24 cellular contexts compared by ENCODE assay signal in the genomic region with DNA sequence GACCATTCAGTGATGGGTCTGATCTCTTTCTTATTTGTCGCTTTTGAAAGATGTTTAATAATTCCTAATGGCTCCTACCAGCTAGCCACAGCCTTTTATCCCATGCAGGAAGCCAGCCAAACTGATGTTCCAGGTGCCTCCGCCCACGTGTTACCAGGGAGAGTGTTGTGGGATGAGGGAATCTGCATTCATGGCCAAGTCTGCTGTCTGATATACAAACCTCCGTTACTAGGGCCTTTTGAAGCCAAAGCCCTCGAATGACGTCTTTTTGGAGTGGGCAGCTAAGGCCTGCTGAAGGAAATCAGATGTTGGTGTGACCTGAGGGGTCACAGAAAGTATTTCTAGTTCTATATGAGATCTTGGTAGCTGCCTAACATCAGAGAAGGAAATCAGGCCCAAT. TPM values are rescaled to one million over a fixed set of nuclear protein-coding genes. Genes with fewer than 3 reads are reported as not detected.
DNase-seq lines count a peak whose midpoint lies in the region; ATAC-seq, FAIRE-seq and TF ChIP-seq lines count a peak whose summit lies in the region.
"Had no signal": no experiment of that assay in that cellular context is flagged by ENCODE, and none has a peak within 500 bp of the region (broad histone marks: within the 10 kb centered on the region; RNA-seq: fewer than 3 reads in every experiment).

No MANE protein-coding gene starts in this region.

- no peaks in the 10 kb centered on the region for H3K36me3 ChIP-seq in ovary
- H3K36me3 ChIP-seq in kidney (ENCODE audit: control insufficient read depth in 1 of 2, insufficient read depth in 2 of 2, low read length in 2 of 2): peaks cover under 1 to 1% of the 10 kb centered on the region in 2 donors

- H3K4me3 Mint-ChIP-seq in activated T-helper 1 cell treated with anti-CD3 and anti-CD28 coated beads, Interleukin-12 subunit alpha, Interleukin-12 subunit beta, Interleukin-2, Interleukin-4 antibody, amounts not matched to agents 30 ng/mL and 10 ng/mL and 1 ng/mL, durations not matched to agents 14 hours and 24 hours and 36 hours: no peak overlapping the region
- H3K4me3 Mint-ChIP-seq: CD4-positive, alpha-beta T cell; H9; T-helper 2 cell treated with Interferon-gamma antibody and Interleukin-4, amounts not matched to agents 5 μg/mL and 100 μg/mL, for 36 hours had no signal

- no peaks in the 10 kb centered on the region for H3K9me3 Mint-ChIP-seq in activated T-helper 1 cell treated with anti-CD3 and anti-CD28 coated beads, Interleukin-12 subunit alpha, Interleukin-12 subunit beta, Interleukin-2, Interleukin-4 antibody, amounts not matched to agents 30 ng/mL and 10 ng/mL and 1 ng/mL, durations not matched to agents 14 hours and 24 hours and 36 hours
- H3K9me3 Mint-ChIP-seq: CD4-positive, alpha-beta T cell; H9; T-helper 2 cell treated with Interferon-gamma antibody and Interleukin-4, amounts not matched to agents 5 μg/mL and 100 μg/mL, for 36 hours had no signal

- FAIRE-seq in kidney (lab: Jason Lieb, UNC): no peak
- FAIRE-seq: GM18507, islet of Langerhans, small intestine had no signal

- ATAC-seq in Right ventricle myocardium inferior: peak; percentile 60
- peak; percentile 58 for ATAC-seq in Right ventricle myocardium superior (ENCODE audit: poor library complexity)
- no peak for ATAC-seq in HG02571 (IDR thresholded peaks at IDR 0.05; ENCODE audit: unreplicated experiment)

- H3K9me3 ChIP-seq in ovary (no peaks in the 10 kb centered on the region), kidney (ENCODE audit: control insufficient read depth in 1 of 2, low read length in 2 of 2) (no peaks in the 10 kb centered on the region)
- H3K9me3 ChIP-seq: SJCRH30, tibial artery had no signal

- intact Hi-C loops in Right ventricle myocardium inferior (cut with DNase I): no loop called here
- intact Hi-C loops in cardiac septum (cut with DNase I): no loop called here
- intact Hi-C loops in Right ventricle myocardium superior (cut with DNase I): no loop called here
- intact Hi-C loops in ovary (cut with DNase I): no loop called here
- intact Hi-C loops in kidney (cut with DNase I): no loop called here
- intact Hi-C loops in activated T-helper 1 cell treated with anti-CD3 and anti-CD28 coated beads, Interleukin-12 subunit alpha, Interleukin-12 subunit beta, Interleukin-2, Interleukin-4 antibody, amounts not matched to agents 30 ng/mL and 10 ng/mL and 1 ng/mL, durations not matched to agents 14 hours and 24 hours and 36 hours (cut with micrococcal nuclease): no loop called here

- DNase-seq in Right ventricle myocardium inferior (ENCODE audit: missing footprints): no peak
- DNase-seq in cardiac septum (ENCODE audit: low spot score): no peak
- no peak for DNase-seq in Right ventricle myocardium superior
- DNase-seq in ovary: peak in 4 of 5 donors; percentile 21 to 49 (median 40)
- no peak for DNase-seq in kidney
- no peak for DNase-seq in GM10266 (ENCODE audit: extremely low spot score)
- DNase-seq in activated T-helper 1 cell treated with anti-CD3 and anti-CD28 coated beads, Interleukin-12 subunit alpha, Interleukin-12 subunit beta, Interleukin-2, Interleukin-4 antibody, amounts not matched to agents 30 ng/mL and 10 ng/mL and 1 ng/mL, durations not matched to agents 14 hours and 24 hours and 36 hours (ENCODE audit: low spot score): no peak
- DNase-seq: activated CD4-positive, CD25-positive, alpha-beta regulatory T cell treated with anti-CD3 and anti-CD28 coated beads, Interleukin-2, amount 50 U/mL, for 72 hours; activated effector memory CD4-positive, alpha-beta T cell treated with anti-CD3 and anti-CD28 coated beads, Interleukin-2, amount 50 U/mL, for 16 hours; anterior cingulate cortex; CD4-positive, alpha-beta T cell; cortex of kidney; DMS79; H9; KG1; NCI-H1092; SJCRH30; small intestine had no signal

- no peak for TF ChIP-seq POLR2A in ovary (IDR thresholded peaks at IDR 0.05)

- TF ChIP-seq EP300 in ovary (IDR thresholded peaks at IDR 0.05): no peak

- peaks cover 43% of the 10 kb centered on the region for H3K4me1 Mint-ChIP-seq in activated T-helper 1 cell treated with anti-CD3 and anti-CD28 coated beads, Interleukin-12 subunit alpha, Interleukin-12 subunit beta, Interleukin-2, Interleukin-4 antibody, amounts not matched to agents 30 ng/mL and 10 ng/mL and 1 ng/mL, durations not matched to agents 14 hours and 24 hours and 36 hours (ENCODE audit: low read depth)

- H3K27me3 Mint-ChIP-seq in activated T-helper 1 cell treated with anti-CD3 and anti-CD28 coated beads, Interleukin-12 subunit alpha, Interleukin-12 subunit beta, Interleukin-2, Interleukin-4 antibody, amounts not matched to agents 30 ng/mL and 10 ng/mL and 1 ng/mL, durations not matched to agents 14 hours and 24 hours and 36 hours (ENCODE audit: insufficient read depth): no peaks in the 10 kb centered on the region
- H3K27me3 Mint-ChIP-seq: CD4-positive, alpha-beta T cell had no signal

- H3K4me3 ChIP-seq in ovary: no peak overlapping the region
- no peak overlapping the region for H3K4me3 ChIP-seq in kidney (ENCODE audit: low read length in 2 of 2)
- H3K4me3 ChIP-seq: SJCRH30, tibial artery had no signal

- no peaks in the 10 kb centered on the region for H3K27me3 ChIP-seq in ovary
- H3K27me3 ChIP-seq: SJCRH30, tibial artery had no signal

- H3K4me1 ChIP-seq in ovary (ENCODE audit: insufficient read depth) (peaks cover 7% of the 10 kb centered on the region), kidney (ENCODE audit: control insufficient read depth in 1 of 2, insufficient read depth in 1 of 2, low read depth in 1 of 2, low read length in 2 of 2) (peaks cover 2 to 9% of the 10 kb centered on the region in 2 donors)
- H3K4me1 ChIP-seq: SJCRH30 had no signal

- H3K27ac ChIP-seq in ovary: no peak overlapping the region
- no peak overlapping the region for H3K27ac ChIP-seq in kidney (ENCODE audit: low read depth in 2 of 2, low read length in 2 of 2)
- H3K27ac ChIP-seq: epithelial cell of prostate, SJCRH30, tibial artery had no signal

- WGBS in ovary, 3 donors: 24 to 29% (median 25%) methylated on average over 6 of the region's 6 CpGs

- H3K27ac Mint-ChIP-seq in activated T-helper 1 cell treated with anti-CD3 and anti-CD28 coated beads, Interleukin-12 subunit alpha, Interleukin-12 subunit beta, Interleukin-2, Interleukin-4 antibody, amounts not matched to agents 30 ng/mL and 10 ng/mL and 1 ng/mL, durations not matched to agents 14 hours and 24 hours and 36 hours: no peak overlapping the region
- H3K27ac Mint-ChIP-seq: CD4-positive, alpha-beta T cell; T-helper 2 cell treated with Interferon-gamma antibody and Interleukin-4, amounts not matched to agents 5 μg/mL and 100 μg/mL, for 36 hours had no signal

- TF ChIP-seq CTCF in ovary (IDR thresholded peaks at IDR 0.05): no peak
- TF ChIP-seq CTCF in kidney (IDR thresholded peaks at IDR 0.05; ENCODE audit: borderline replicate concordance, extremely low read depth, insufficient read depth): no peak
- no peak for TF ChIP-seq CTCF in GM10266 (IDR thresholded peaks at IDR 0.05; ENCODE audit: control insufficient read depth, insufficient read depth, low read depth, missing control alignments)

- H3K9ac ChIP-seq in kidney (ENCODE audit: low read length in 2 of 2): no peak overlapping the region

- peaks cover 32% of the 10 kb centered on the region for H3K36me3 Mint-ChIP-seq in activated T-helper 1 cell treated with anti-CD3 and anti-CD28 coated beads, Interleukin-12 subunit alpha, Interleukin-12 subunit beta, Interleukin-2, Interleukin-4 antibody, amounts not matched to agents 30 ng/mL and 10 ng/mL and 1 ng/mL, durations not matched to agents 14 hours and 24 hours and 36 hours (ENCODE audit: low read depth)

RNA-seq across cellular contexts. Expression of a gene that starts 21.3 kb away (rescaled TPM):
- 13.5 TPM for total RNA-seq in Right ventricle myocardium inferior
- 18.2 TPM for total RNA-seq in cardiac septum
- total RNA-seq in Right ventricle myocardium superior: 11.7 TPM
- 10 to 100 TPM; 10.2 to 20.2 (median 14.6) TPM for total RNA-seq in ovary
- 1 to 10 TPM; 5.1 to 7.3 TPM for polyA plus RNA-seq in ovary
- 16.5 TPM for total RNA-seq in kidney
- 3.7 TPM for polyA plus RNA-seq in kidney (ENCODE audit: insufficient read depth, low read depth, low replicate concordance)
- 20.7 and 21.3 TPM in 2 replicates for total RNA-seq in activated T-helper 1 cell treated with anti-CD3 and anti-CD28 coated beads, Interleukin-12 subunit alpha, Interleukin-12 subunit beta, Interleukin-2, Interleukin-4 antibody, amounts not matched to agents 30 ng/mL and 10 ng/mL and 1 ng/mL, durations not matched to agents 14 hours and 24 hours and 36 hours

Comparison
In these comparisons a context has a peak if more than half of its experiments do, and no peak if none do; other contexts are left out.
1. DNase-seq: peak in ovary (4 of 5); none in Right ventricle myocardium inferior (single experiment), cardiac septum (single experiment), Right ventricle myocardium superior (single experiment), kidney (single experiment), GM10266 (single experiment) and activated T-helper 1 cell treated with anti-CD3 and anti-CD28 coated beads, Interleukin-12 subunit alpha, Interleukin-12 subunit beta, Interleukin-2, Interleukin-4 antibody, amounts not matched to agents 30 ng/mL and 10 ng/mL and 1 ng/mL, durations not matched to agents 14 hours and 24 hours and 36 hours (single experiment).